In the genomic region with DNA sequence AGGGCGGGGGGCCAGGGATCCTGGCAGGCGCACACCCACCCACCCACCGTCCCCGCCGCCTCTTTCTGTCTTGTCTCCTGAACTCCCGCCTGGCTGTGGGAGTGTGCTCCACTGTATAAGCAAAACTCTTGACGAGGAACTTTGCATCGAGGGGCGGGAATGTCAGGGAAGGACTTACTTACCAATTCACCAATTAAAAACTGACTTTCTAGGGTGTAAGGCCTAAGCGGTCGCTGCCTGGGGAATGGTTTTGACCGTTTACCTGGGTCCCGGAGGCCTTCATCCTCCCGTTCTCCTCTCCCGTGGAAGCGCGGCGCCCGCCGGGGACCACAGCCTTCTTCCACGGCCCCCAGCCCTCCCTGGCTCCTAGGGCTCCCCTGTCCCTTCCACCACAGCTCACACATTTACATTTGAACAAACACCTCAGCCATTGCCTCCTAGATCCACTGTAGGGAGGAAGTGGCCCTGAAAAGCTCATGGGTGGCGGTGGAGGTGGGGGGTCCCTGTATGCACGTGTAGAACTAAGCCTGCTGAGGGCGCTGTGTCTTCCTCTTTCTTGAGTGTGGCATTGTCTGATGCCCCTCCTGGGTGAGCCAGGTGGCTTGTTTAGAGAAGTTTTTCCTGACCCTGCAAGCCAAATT, we compare ENCODE assay signal across 11 cellular contexts. TPM values are rescaled to one million over a fixed set of nuclear protein-coding genes. Genes with fewer than 3 reads are reported as not detected.
DNase-seq lines count a peak whose midpoint lies in the region; ATAC-seq, FAIRE-seq and TF ChIP-seq lines count a peak whose summit lies in the region.
"Had no signal": no experiment of that assay in that cellular context is flagged by ENCODE, and none has a peak within 500 bp of the region (broad histone marks: within the 10 kb centered on the region; RNA-seq: fewer than 3 reads in every experiment).

No MANE protein-coding gene starts in this region.

- intact Hi-C loops in A673 (cut with micrococcal nuclease; ENCODE audit: unreplicated experiment): loop anchor here (5.0 kb wide), 1 partner anchor 46 kb away; no protein-coding TSS in a partner anchor
- intact Hi-C loops in kidney (cut with DNase I): loop anchor here (10.0 kb wide), 1 partner anchor 48 kb away; no protein-coding TSS in a partner anchor

- peak overlapping the region; percentile 44 for H3K4me2 ChIP-seq in H9 (ENCODE audit: insufficient read depth, insufficient read length, low read length)

- H2BK20ac ChIP-seq in H9 (ENCODE audit: low read depth, low read length, poor library complexity, severe bottlenecking): no peak overlapping the region

- H3K14ac ChIP-seq in H9 (ENCODE audit: insufficient read depth, low read length): no peak overlapping the region

- no peaks in the 10 kb centered on the region for H3K79me2 ChIP-seq in H9 (ENCODE audit: insufficient read depth, low read length)

- no peak overlapping the region for H2AFZ ChIP-seq in H9 (ENCODE audit: low read length)

- peak overlapping the region; percentile 50 to 76 for H3K4me3 Mint-ChIP-seq in H9
- no peak overlapping the region for H3K4me3 Mint-ChIP-seq in chondrocyte (ENCODE audit: unreplicated experiment)
- H3K4me3 Mint-ChIP-seq: central memory CD8-positive, alpha-beta T cell had no signal

- H2AK5ac ChIP-seq in H9 (ENCODE audit: insufficient read length, low read length): no peak overlapping the region

- H2BK5ac ChIP-seq in H9 (ENCODE audit: insufficient read length, low read length): no peak overlapping the region

- H3K27ac Mint-ChIP-seq in H9: no peak overlapping the region
- H3K27ac Mint-ChIP-seq in chondrocyte (ENCODE audit: unreplicated experiment): no peak overlapping the region
- H3K27ac Mint-ChIP-seq: CD4-positive, CD25-positive, alpha-beta regulatory T cell had no signal

- H3K27ac ChIP-seq in A673 (ENCODE audit: low read depth, low read length, poor library complexity, severe bottlenecking) (no peak overlapping the region), H9 (ENCODE audit: insufficient read length, low read depth, low read length) (no peak overlapping the region), muscle layer of colon (ENCODE audit: low read depth, low read length) (peak overlapping the region; percentile 57), kidney (ENCODE audit: low read depth in 2 of 2, low read length in 2 of 2) (no peak overlapping the region)

- H4K8ac ChIP-seq in H9 (replicated peaks; ENCODE audit: insufficient read length, low read depth, low read length): no peak overlapping the region

- no peak overlapping the region for H4K91ac ChIP-seq in H9 (ENCODE audit: insufficient read length, low read depth, low read length)

- no peak overlapping the region for H3K4ac ChIP-seq in H9 (ENCODE audit: low read depth, low read length)

- H3K9me3 ChIP-seq in A673 (ENCODE audit: low read depth, low read length, poor library complexity, severe bottlenecking) (no peaks in the 10 kb centered on the region), H9 (ENCODE audit: control insufficient read depth, low read depth, low read length) (no peaks in the 10 kb centered on the region), muscle layer of colon (ENCODE audit: low read length) (no peaks in the 10 kb centered on the region), kidney (ENCODE audit: control insufficient read depth in 1 of 2, low read length in 2 of 2) (no peaks in the 10 kb centered on the region)

- H3K23ac ChIP-seq in H9 (ENCODE audit: insufficient read length, low read depth, low read length): no peak overlapping the region

- H3K56ac ChIP-seq in H9 (ENCODE audit: insufficient read length, low read depth, low read length): no peak overlapping the region

- no peak for FAIRE-seq in kidney (lab: Jason Lieb, UNC)

- H3K4me1 Mint-ChIP-seq in H9: peaks cover 51 to 69% of the 10 kb centered on the region in 2 experiments
- peaks cover 15% of the 10 kb centered on the region for H3K4me1 Mint-ChIP-seq in chondrocyte (ENCODE audit: low read depth)

- H4K5ac ChIP-seq in H9 (ENCODE audit: insufficient read length, low read depth, low read length): no peak overlapping the region

- H3K79me1 ChIP-seq in H9 (ENCODE audit: insufficient read depth, low read depth, low read length, poor library complexity, severe bottlenecking): no peaks in the 10 kb centered on the region

- WGBS in H9 (ENCODE audit: extremely low coverage, insufficient read length, low lambda C conversion rate): no CpG with 5 or more reads among the region's 24 CpGs

- H3K27me3 ChIP-seq in A673 (replicated peaks; ENCODE audit: insufficient read depth, low read depth, low read length, poor library complexity) (no peaks in the 10 kb centered on the region), H9 (ENCODE audit: insufficient read depth, low read length) (peaks cover under 1% of the 10 kb centered on the region; the same call in 1 of the 2 replicates), muscle layer of colon (ENCODE audit: control insufficient read depth in 1 of 2, insufficient read depth in 2 of 2, low read length in 2 of 2) (peaks cover 6 to 17% of the 10 kb centered on the region in 2 donors)

- no peak overlapping the region for H3K9ac ChIP-seq in H9 (ENCODE audit: extremely low read depth, insufficient read length, low read length)
- no peak overlapping the region for H3K9ac ChIP-seq in muscle layer of colon (ENCODE audit: low read length)
- H3K9ac ChIP-seq in kidney (ENCODE audit: low read length in 2 of 2): no peak overlapping the region

- TF ChIP-seq CTCF in A673 (conservative IDR thresholded peaks at IDR 0.05; ENCODE audit: low read depth, low read length): peak; percentile 24; the same call in 1 of the 2 replicates
- TF ChIP-seq CTCF in H9 (conservative IDR thresholded peaks at IDR 0.05): peak; percentile 69
- peak; percentile 0 for TF ChIP-seq CTCF in chondrocyte (IDR thresholded peaks at IDR 0.05)
- TF ChIP-seq CTCF in kidney (IDR thresholded peaks at IDR 0.05; ENCODE audit: borderline replicate concordance, extremely low read depth, insufficient read depth): no peak

- CTCF ChIA-PET in A673 (lab: Charles Lee): interaction anchor here (5.1 kb wide), 1 partner anchor 28 kb away, joined by 31 read pairs; a partner anchor contains a TSS

- no peak overlapping the region for H2BK12ac ChIP-seq in H9 (ENCODE audit: insufficient read length, low read depth, low read length)

- H3K4me3 ChIP-seq in A673 (ENCODE audit: low read depth, low read length, poor library complexity, severe bottlenecking) (peak overlapping the region; percentile 40), muscle layer of colon (ENCODE audit: low read depth in 1 of 2, low read length in 2 of 2) (peak overlapping the region; percentile 21 to 23), kidney (ENCODE audit: low read length in 2 of 2) (no peak overlapping the region)

- H3K18ac ChIP-seq in H9 (ENCODE audit: insufficient read length, low read depth, low read length): no peak overlapping the region

- H3K4me1 ChIP-seq in A673 (ENCODE audit: insufficient read depth, low read length, poor library complexity, severe bottlenecking) (peaks cover 29% of the 10 kb centered on the region), H9 (ENCODE audit: insufficient read depth, low read length) (peaks cover 7% of the 10 kb centered on the region; the same call in 1 of the 2 replicates), muscle layer of colon (ENCODE audit: insufficient read depth, low read length) (peaks cover 16% of the 10 kb centered on the region), kidney (ENCODE audit: control insufficient read depth in 1 of 2, insufficient read depth in 1 of 2, low read depth in 1 of 2, low read length in 2 of 2) (no peaks in the 10 kb centered on the region)

- no peak overlapping the region for H2BK120ac ChIP-seq in H9 (ENCODE audit: low read depth, low read length, poor library complexity, severe bottlenecking)

- DNase-seq in A673 (ENCODE audit: low spot score) (peak; percentile 34), H9 (peak; percentile 76), chondrocyte (ENCODE audit: low spot score) (no peak), NCI-H1048 (lab: John Stamatoyannopoulos, UW) (no peak), kidney (no peak)
- DNase-seq: CD4-positive, CD25-positive, alpha-beta regulatory T cell; NCI-H524 treated with DMSO at 0.1 percent for 48 hours had no signal

- no TSS peak for BruUV-seq in A673 (replicated peaks; lab: Mats Ljungman, UMichigan)

- H2BK15ac ChIP-seq in H9 (ENCODE audit: low read depth, low read length): no peak overlapping the region

- no peak overlapping the region for H3T11ph ChIP-seq in H9 (ENCODE audit: low read length)

- H3K36me3 Mint-ChIP-seq in H9 (ENCODE audit: insufficient read depth in 1 of 3, low read depth in 3 of 3) (no peaks in the 10 kb centered on the region), chondrocyte (ENCODE audit: low read depth) (no peaks in the 10 kb centered on the region)
- H3K36me3 Mint-ChIP-seq: CD4-positive, CD25-positive, alpha-beta regulatory T cell had no signal

- POLR2A ChIA-PET in A673 (lab: Charles Lee; ENCODE audit: low non-redundant PET): interaction anchor here (0.7 kb wide), 1 partner anchor 19 kb away, joined by 4 read pairs; no protein-coding TSS in a partner anchor

- ATAC-seq in GM18907 (IDR thresholded peaks at IDR 0.05; ENCODE audit: unreplicated experiment): no peak
- ATAC-seq in GM19463 (IDR thresholded peaks at IDR 0.05; ENCODE audit: unreplicated experiment): no peak

- H3K9me3 Mint-ChIP-seq in H9: no peaks in the 10 kb centered on the region
- no peaks in the 10 kb centered on the region for H3K9me3 Mint-ChIP-seq in chondrocyte (ENCODE audit: low read depth)
- H3K9me3 Mint-ChIP-seq: central memory CD8-positive, alpha-beta T cell had no signal

- H3K27me3 Mint-ChIP-seq in H9 (ENCODE audit: low read depth) (peaks cover 49% of the 10 kb centered on the region), chondrocyte (ENCODE audit: low read depth) (peaks cover 21% of the 10 kb centered on the region)

- peaks cover 4% of the 10 kb centered on the region for H3K23me2 ChIP-seq in H9 (ENCODE audit: insufficient read length, low read depth, low read length, poor library complexity, severe bottlenecking)

- no peaks in the 10 kb centered on the region for H3K36me3 ChIP-seq in A673 (ENCODE audit: insufficient read depth, low read length, poor library complexity, severe bottlenecking)
- no peaks in the 10 kb centered on the region for H3K36me3 ChIP-seq in muscle layer of colon (ENCODE audit: insufficient read depth, low read length)
- no peaks in the 10 kb centered on the region for H3K36me3 ChIP-seq in kidney (ENCODE audit: control insufficient read depth in 1 of 2, insufficient read depth in 2 of 2, low read length in 2 of 2)

- no peaks in the 10 kb centered on the region for H4K20me1 ChIP-seq in H9 (ENCODE audit: control insufficient read depth, insufficient read depth, insufficient read length)

RNA-seq across cellular contexts. Expression of a gene that starts 8.9 kb away (rescaled TPM):
- total RNA-seq in A673 (2021): 0.45 and 1.2 TPM in 2 replicates
- total RNA-seq in H9 (2021): 0.37 and 0.42 TPM in 2 replicates
- 0.15 TPM in 2 of 3 replicates, not detected in the other for total RNA-seq in chondrocyte
- total RNA-seq in kidney: not detected
- not detected for polyA plus RNA-seq in kidney (ENCODE audit: insufficient read depth, low read depth, low replicate concordance)
- polyA plus RNA-seq: CD4-positive, CD25-positive, alpha-beta regulatory T cell had no signal

RNA-seq across cellular contexts. Expression of a gene that starts 20.5 kb away (rescaled TPM):
- 13.8 and 15.8 TPM in 2 replicates for total RNA-seq in A673 (2021)
- total RNA-seq in H9 (2021): 45.1 and 46.5 TPM in 2 replicates
- 273 to 276 TPM (median 273 TPM) in 3 replicates for total RNA-seq in chondrocyte
- total RNA-seq in kidney: 59.5 TPM
- polyA plus RNA-seq in kidney (ENCODE audit: insufficient read depth, low read depth, low replicate concordance): 57.3 TPM

RNA-seq across cellular contexts. Expression of a gene that starts 20.7 kb away (rescaled TPM):
- 4.6 and 7.6 TPM in 2 replicates for total RNA-seq in A673 (2021)
- 7.7 and 8.8 TPM in 2 replicates for total RNA-seq in H9 (2021)
- 3.6 to 6.1 TPM (median 4.8 TPM) in 3 replicates for total RNA-seq in chondrocyte
- total RNA-seq in kidney: 4.5 TPM
- 4.2 TPM for polyA plus RNA-seq in kidney (ENCODE audit: insufficient read depth, low read depth, low replicate concordance)
- polyA plus RNA-seq: CD4-positive, CD25-positive, alpha-beta regulatory T cell had no signal

RNA-seq across cellular contexts. Expression of a gene that starts 24.5 kb away (rescaled TPM):
- total RNA-seq in A673 (2021) (32.1 and 45.8 TPM in 2 replicates), H9 (2021) (32.0 and 34.5 TPM in 2 replicates), chondrocyte (60.9 to 72.4 TPM (median 62.1 TPM) in 3 replicates), kidney (33.9 TPM)
- polyA plus RNA-seq in kidney (ENCODE audit: insufficient read depth, low read depth, low replicate concordance): 53.1 TPM

RNA-seq across cellular contexts. Expression of a gene that starts 48.2 kb away (rescaled TPM):
- total RNA-seq in A673 (2021): 23.1 and 46.6 TPM in 2 replicates
- total RNA-seq in H9 (2021): 139 and 140 TPM in 2 replicates
- 103 to 143 TPM (median 111 TPM) in 3 replicates for total RNA-seq in chondrocyte
- 123 TPM for total RNA-seq in kidney
- 89.5 TPM for polyA plus RNA-seq in kidney (ENCODE audit: insufficient read depth, low read depth, low replicate concordance)
- polyA plus RNA-seq: CD4-positive, CD25-positive, alpha-beta regulatory T cell had no signal

Comparison
In these comparisons a context has a peak if more than half of its experiments do, and no peak if none do; other contexts are left out.
1. DNase-seq: peak in A673 (single experiment) and H9 (single experiment); none in chondrocyte (single experiment), NCI-H1048 (single experiment) and kidney (single experiment).
2. H3K4me3 ChIP-seq: peak in A673 (single experiment) and muscle layer of colon (2 of 2); none in kidney (0 of 2).